In genomic region chr1:90494748-90495282, GRCh38 we compare ENCODE assay signal across 29 cellular contexts.
"Had no signal": no experiment of that assay in that cellular context is flagged by ENCODE, and none has a peak within 500 bp of the region (broad histone marks: within the 10 kb centered on the region; RNA-seq: fewer than 3 reads in every experiment).

No MANE protein-coding gene starts in this region.

- H3K36me3 ChIP-seq: adrenal gland had no signal

- H3K27ac ChIP-seq: adrenal gland, body of pancreas, VCaP had no signal

- H3K27ac Mint-ChIP-seq: activated B cell treated with CpG ODN at 0.5 μM for 24 hours; activated CD4-positive, alpha-beta memory T cell treated with anti-CD3 and anti-CD28 coated beads for 36 hours; activated CD4-positive, alpha-beta T cell treated with anti-CD3 and anti-CD28 coated beads, Interleukin-2, amount 10 ng/mL, durations not matched to agents 24 days and 14 days; activated CD8-positive, alpha-beta memory T cell treated with anti-CD3 and anti-CD28 coated beads, Interleukin-2, amount 10 ng/mL, durations not matched to agents 7 days and 5 days; activated CD8-positive, alpha-beta T cell treated with anti-CD3 and anti-CD28 coated beads, Interleukin-2, amount 10 ng/mL, durations not matched to agents 7 days and 5 days; activated naive CD4-positive, alpha-beta T cell treated with anti-CD3 and anti-CD28 coated beads for 36 hours; activated naive CD4-positive, alpha-beta T cell treated with anti-CD3 and anti-CD28 coated beads, Interleukin-2, amount 50 U/mL, for 24 hours; activated naive CD8-positive, alpha-beta T cell treated with anti-CD3 and anti-CD28 coated beads for 36 hours; activated naive CD8-positive, alpha-beta T cell treated with anti-CD3 and anti-CD28 coated beads, Interleukin-2, amount 50 U/mL, for 24 hours; activated T-helper 1 cell treated with anti-CD3 and anti-CD28 coated beads, Interleukin-12 subunit alpha, Interleukin-12 subunit beta, Interleukin-2, Interleukin-4 antibody, amounts not matched to agents 30 ng/mL and 10 ng/mL and 1 ng/mL, durations not matched to agents 14 hours and 24 hours and 36 hours; activated T-helper 2 cell treated with anti-CD3 and anti-CD28 coated beads, Interferon-gamma antibody, Interleukin-2, Interleukin-4, amounts not matched to agents 10 μg/mL and 5 μg/mL and 100 μg/mL, durations not matched to agents 14 hours and 24 hours and 36 hours had no signal

- H3K4me3 Mint-ChIP-seq: activated B cell treated with CpG ODN at 0.5 μM for 24 hours; activated CD4-positive, alpha-beta memory T cell treated with anti-CD3 and anti-CD28 coated beads for 36 hours; activated CD4-positive, alpha-beta T cell treated with anti-CD3 and anti-CD28 coated beads, Interleukin-2, amount 10 ng/mL, durations not matched to agents 24 days and 14 days; activated CD8-positive, alpha-beta memory T cell treated with anti-CD3 and anti-CD28 coated beads, Interleukin-2, amount 10 ng/mL, durations not matched to agents 7 days and 5 days; activated CD8-positive, alpha-beta T cell treated with anti-CD3 and anti-CD28 coated beads, Interleukin-2, amount 10 ng/mL, durations not matched to agents 7 days and 5 days; activated naive CD4-positive, alpha-beta T cell treated with anti-CD3 and anti-CD28 coated beads for 36 hours; activated naive CD4-positive, alpha-beta T cell treated with anti-CD3 and anti-CD28 coated beads, Interleukin-2, amount 50 U/mL, for 24 hours; activated naive CD8-positive, alpha-beta T cell treated with anti-CD3 and anti-CD28 coated beads for 36 hours; activated naive CD8-positive, alpha-beta T cell treated with anti-CD3 and anti-CD28 coated beads, Interleukin-2, amount 50 U/mL, for 24 hours; activated T-helper 1 cell treated with anti-CD3 and anti-CD28 coated beads, Interleukin-12 subunit alpha, Interleukin-12 subunit beta, Interleukin-2, Interleukin-4 antibody, amounts not matched to agents 30 ng/mL and 10 ng/mL and 1 ng/mL, durations not matched to agents 14 hours and 24 hours and 36 hours had no signal

- H3K9me3 Mint-ChIP-seq: activated B cell treated with CpG ODN at 0.5 μM for 24 hours; activated CD4-positive, alpha-beta memory T cell treated with anti-CD3 and anti-CD28 coated beads for 36 hours; activated CD4-positive, alpha-beta T cell treated with anti-CD3 and anti-CD28 coated beads, Interleukin-2, amount 10 ng/mL, durations not matched to agents 24 days and 14 days; activated naive CD4-positive, alpha-beta T cell treated with anti-CD3 and anti-CD28 coated beads for 36 hours; activated naive CD4-positive, alpha-beta T cell treated with anti-CD3 and anti-CD28 coated beads, Interleukin-2, amount 50 U/mL, for 24 hours; activated naive CD8-positive, alpha-beta T cell treated with anti-CD3 and anti-CD28 coated beads for 36 hours; activated naive CD8-positive, alpha-beta T cell treated with anti-CD3 and anti-CD28 coated beads, Interleukin-2, amount 50 U/mL, for 24 hours; activated T-helper 1 cell treated with anti-CD3 and anti-CD28 coated beads, Interleukin-12 subunit alpha, Interleukin-12 subunit beta, Interleukin-2, Interleukin-4 antibody, amounts not matched to agents 30 ng/mL and 10 ng/mL and 1 ng/mL, durations not matched to agents 14 hours and 24 hours and 36 hours; activated T-helper 2 cell treated with anti-CD3 and anti-CD28 coated beads, Interferon-gamma antibody, Interleukin-2, Interleukin-4, amounts not matched to agents 10 μg/mL and 5 μg/mL and 100 μg/mL, durations not matched to agents 14 hours and 24 hours and 36 hours had no signal

- H3K4me3 ChIP-seq: adrenal gland, body of pancreas had no signal

- H3K27me3 ChIP-seq: adrenal gland, body of pancreas had no signal

- H3K27me3 Mint-ChIP-seq: activated B cell treated with CpG ODN at 0.5 μM for 24 hours; activated CD4-positive, alpha-beta memory T cell treated with anti-CD3 and anti-CD28 coated beads for 36 hours; activated CD4-positive, alpha-beta T cell treated with anti-CD3 and anti-CD28 coated beads, Interleukin-2, amount 10 ng/mL, durations not matched to agents 24 days and 14 days; activated CD8-positive, alpha-beta memory T cell treated with anti-CD3 and anti-CD28 coated beads, Interleukin-2, amount 10 ng/mL, durations not matched to agents 7 days and 5 days had no signal

- H3K36me3 Mint-ChIP-seq: activated CD4-positive, alpha-beta memory T cell treated with anti-CD3 and anti-CD28 coated beads for 36 hours; activated CD8-positive, alpha-beta memory T cell treated with anti-CD3 and anti-CD28 coated beads, Interleukin-2, amount 10 ng/mL, durations not matched to agents 7 days and 5 days; activated naive CD4-positive, alpha-beta T cell treated with anti-CD3 and anti-CD28 coated beads, Interleukin-2, amount 50 U/mL, for 24 hours; activated naive CD8-positive, alpha-beta T cell treated with anti-CD3 and anti-CD28 coated beads for 36 hours had no signal

- DNase-seq: activated B cell treated with CpG ODN at 0.5 μM for 24 hours; activated CD4-positive, alpha-beta memory T cell treated with anti-CD3 and anti-CD28 coated beads for 36 hours; activated CD4-positive, alpha-beta T cell treated with anti-CD3 and anti-CD28 coated beads, Interleukin-2, amount 10 ng/mL, durations not matched to agents 24 days and 14 days; activated CD8-positive, alpha-beta memory T cell treated with anti-CD3 and anti-CD28 coated beads, Interleukin-2, amount 10 ng/mL, durations not matched to agents 7 days and 5 days; activated CD8-positive, alpha-beta memory T cell treated with anti-CD3 and anti-CD28 coated beads, Interleukin-2, amount 50 U/mL, for 4 hours; activated CD8-positive, alpha-beta T cell treated with anti-CD3 and anti-CD28 coated beads, Interleukin-2, amount 10 ng/mL, durations not matched to agents 7 days and 5 days; activated effector memory CD4-positive, alpha-beta T cell treated with anti-CD3 and anti-CD28 coated beads, Interleukin-2, amount 50 U/mL, for 16 hours; activated naive CD4-positive, alpha-beta T cell treated with anti-CD3 and anti-CD28 coated beads for 36 hours; activated naive CD8-positive, alpha-beta T cell treated with anti-CD3 and anti-CD28 coated beads for 36 hours; activated naive CD8-positive, alpha-beta T cell treated with anti-CD3 and anti-CD28 coated beads, Interleukin-2, amount 50 U/mL, for 24 hours; activated T-cell treated with anti-CD3 and anti-CD28 coated beads, Interleukin-2, amount 50 U/mL, for 1 hour; activated T-cell treated with anti-CD3 and anti-CD28 coated beads, Interleukin-2, amount 50 U/mL, for 48 hours; adrenal gland; amygdala; aorta; body of pancreas; caudate nucleus; cortex of kidney; effector CD8-positive, alpha-beta T cell; foreskin fibroblast; head of caudate nucleus; hippocampal formation; T-helper 2 cell had no signal

- H3K9me3 ChIP-seq: adrenal gland, body of pancreas had no signal

- H3K4me1 Mint-ChIP-seq: activated B cell treated with CpG ODN at 0.5 μM for 24 hours; activated CD4-positive, alpha-beta T cell treated with anti-CD3 and anti-CD28 coated beads, Interleukin-2, amount 10 ng/mL, durations not matched to agents 24 days and 14 days; activated CD8-positive, alpha-beta memory T cell treated with anti-CD3 and anti-CD28 coated beads, Interleukin-2, amount 10 ng/mL, durations not matched to agents 7 days and 5 days; activated naive CD4-positive, alpha-beta T cell treated with anti-CD3 and anti-CD28 coated beads, Interleukin-2, amount 50 U/mL, for 24 hours; activated naive CD8-positive, alpha-beta T cell treated with anti-CD3 and anti-CD28 coated beads for 36 hours; activated naive CD8-positive, alpha-beta T cell treated with anti-CD3 and anti-CD28 coated beads, Interleukin-2, amount 50 U/mL, for 24 hours had no signal

- H3K4me1 ChIP-seq: adrenal gland, body of pancreas had no signal

- ATAC-seq: activated CD4-positive, CD25-positive, alpha-beta regulatory T cell treated with anti-CD3 and anti-CD28 coated beads, Interleukin-2, amount 50 U/mL, for 24 hours; activated CD8-positive, alpha-beta memory T cell treated with anti-CD3 and anti-CD28 coated beads, Interleukin-2, amount 10 ng/mL, durations not matched to agents 7 days and 5 days; activated CD8-positive, alpha-beta T cell treated with anti-CD3 and anti-CD28 coated beads, Interleukin-2, amount 10 ng/mL, durations not matched to agents 7 days and 5 days; activated naive CD8-positive, alpha-beta T cell treated with anti-CD3 and anti-CD28 coated beads, Interleukin-2, amount 50 U/mL, for 24 hours; body of pancreas; esophagus mucosa had no signal
